ENCODE assay signal across 16 cellular contexts in genomic region chr16:86827521-86827920, GRCh38.
DNase-seq lines count a peak whose midpoint lies in the region; ATAC-seq and TF ChIP-seq lines count a peak whose summit lies in the region.
"Had no signal": no experiment of that assay in that cellular context is flagged by ENCODE, and none has a peak within 500 bp of the region (broad histone marks: within the 10 kb centered on the region; RNA-seq: fewer than 3 reads in every experiment).

No MANE protein-coding gene starts in this region.

- peaks cover 63% of the 10 kb centered on the region for H3K27me3 Mint-ChIP-seq in HFFc6 (ENCODE audit: insufficient read depth)

- H3K9ac ChIP-seq in BLaER1 treated with 17β-estradiol and CSF1 and Interleukin-3, amounts not matched to agents 10 nM and 100 nM = no peak overlapping the region
- H3K9ac ChIP-seq in neuronal stem cell (ENCODE audit: low read depth, low read length, poor library complexity) = no peak overlapping the region

- ATAC-seq in RWPE2 (ENCODE audit: low read depth) = no peak
- ATAC-seq: GM12878 had no signal

- H4K20me1 ChIP-seq in BLaER1 treated with 17β-estradiol and CSF1 and Interleukin-3, amounts not matched to agents 10 nM and 100 nM = no peaks in the 10 kb centered on the region

- no peak overlapping the region for H3K23ac ChIP-seq in neuronal stem cell (ENCODE audit: low read depth, low read length, poor library complexity)

- WGBS in neuronal stem cell (ENCODE audit: extremely low coverage in 2 of 2, insufficient read length in 2 of 2, insufficient replicate concordance in 1 of 2), 2 donors = no CpG with 5 or more reads among the region's 12 CpGs

- no peaks in the 10 kb centered on the region for H3K36me3 ChIP-seq in BLaER1 treated with 17β-estradiol and CSF1 and Interleukin-3, amounts not matched to agents 10 nM and 100 nM
- H3K36me3 ChIP-seq in RWPE2 (ENCODE audit: low read depth) (no peaks in the 10 kb centered on the region), neuronal stem cell (replicated peaks in 1 of 2; ENCODE audit: control insufficient read depth in 2 of 2, insufficient read depth in 2 of 2, low read length in 2 of 2) (no peaks in the 10 kb centered on the region)
- H3K36me3 ChIP-seq: HAP-1 had no signal

- no peaks in the 10 kb centered on the region for H3K36me3 Mint-ChIP-seq in HFFc6 (ENCODE audit: low read depth)

- H3K18ac ChIP-seq in neuronal stem cell (ENCODE audit: low read length) = peak overlapping the region; percentile 6

- H4K91ac ChIP-seq in neuronal stem cell (ENCODE audit: low read depth, low read length, poor library complexity) = no peak overlapping the region

- H3K4ac ChIP-seq in neuronal stem cell (ENCODE audit: low read length) = no peak overlapping the region

- DNase-seq in HFFc6 = no peak
- peak; percentile 33 for DNase-seq in RWPE2 (ENCODE audit: low spot score)
- DNase-seq in neuronal stem cell (ENCODE audit: low spot score) = no peak
- DNase-seq in EL = no peak
- no peak for DNase-seq in erythroblast (lab: John Stamatoyannopoulos, UW)
- no peak for DNase-seq in NCI-H748 treated with DMSO at 0.1 percent for 48 hours (lab: John Stamatoyannopoulos, UW)
- DNase-seq: C1 segment of cervical spinal cord, KBM-7, MM.1S, NCI-H1930, NCI-H524 treated with DMSO at 0.1 percent for 48 hours, SHP77, T-helper 2 cell had no signal

- H3K4me1 ChIP-seq in BLaER1 treated with 17β-estradiol and CSF1 and Interleukin-3, amounts not matched to agents 10 nM and 100 nM = peaks cover 0 to 26% (median 19%) of the 10 kb centered on the region in 10 experiments; a peak in 17 of 20 replicates
- peaks cover 22% of the 10 kb centered on the region for H3K4me1 ChIP-seq in RWPE2 (ENCODE audit: insufficient read depth, poor library complexity, severe bottlenecking)
- peaks cover 4 to 8% of the 10 kb centered on the region in 2 donors for H3K4me1 ChIP-seq in neuronal stem cell (ENCODE audit: control insufficient read depth in 2 of 2, insufficient read depth in 1 of 2, low read depth in 1 of 2, low read length in 2 of 2)
- H3K4me1 ChIP-seq: HAP-1 had no signal

- no peak for TF ChIP-seq POLR2A in erythroblast (IDR thresholded peaks at IDR 0.05; ENCODE audit: low read length)

- no peak overlapping the region for H3K4me3 ChIP-seq in BLaER1 treated with 17β-estradiol and CSF1 and Interleukin-3, amounts not matched to agents 10 nM and 100 nM
- no peak overlapping the region for H3K4me3 ChIP-seq in RWPE2 (ENCODE audit: severe bottlenecking)
- H3K4me3 ChIP-seq in neuronal stem cell (ENCODE audit: low read length in 2 of 2) = no peak overlapping the region
- H3K4me3 ChIP-seq: GM12878, HAP-1 had no signal

- H3K27ac ChIP-seq in BLaER1 treated with 17β-estradiol and CSF1 and Interleukin-3, amounts not matched to agents 10 nM and 100 nM = no peak overlapping the region
- H3K27ac ChIP-seq in RWPE2 (ENCODE audit: poor library complexity, severe bottlenecking) (no peak overlapping the region), neuronal stem cell (replicated peaks; ENCODE audit: low read length) (no peak overlapping the region)

- peak overlapping the region in 10 of 11 experiments; percentile 11 to 54 (median 32); a peak in 14 of 22 replicates for H3K4me2 ChIP-seq in BLaER1 treated with 17β-estradiol and CSF1 and Interleukin-3, amounts not matched to agents 10 nM and 100 nM
- H3K4me2 ChIP-seq in neuronal stem cell (ENCODE audit: insufficient read depth, low read length, poor library complexity, severe bottlenecking) = no peak overlapping the region

- peaks cover 39% of the 10 kb centered on the region for H3K4me1 Mint-ChIP-seq in HFFc6 (ENCODE audit: low read depth)

- H2BK12ac ChIP-seq in neuronal stem cell (ENCODE audit: low read length) = no peak overlapping the region

- no peak overlapping the region for H2AFZ ChIP-seq in neuronal stem cell (ENCODE audit: low read length)

- no peaks in the 10 kb centered on the region for H3K9me3 ChIP-seq in BLaER1 treated with 17β-estradiol and CSF1 and Interleukin-3, amounts not matched to agents 10 nM and 100 nM (replicated peaks in 1 of 11)
- no peaks in the 10 kb centered on the region for H3K9me3 ChIP-seq in RWPE2 (ENCODE audit: severe bottlenecking)
- H3K9me3 ChIP-seq in neuronal stem cell (replicated peaks in 1 of 2; ENCODE audit: control insufficient read depth in 2 of 2, insufficient read depth in 1 of 2, low read depth in 1 of 2, low read length in 2 of 2) = no peaks in the 10 kb centered on the region
- H3K9me3 ChIP-seq: HAP-1 had no signal

- no peaks in the 10 kb centered on the region for H3K9me3 Mint-ChIP-seq in HFFc6

- H2BK15ac ChIP-seq in neuronal stem cell (ENCODE audit: low read length) = no peak overlapping the region

- peak overlapping the region; percentile 42; the same call in 1 of the 2 replicates for H3K4me3 Mint-ChIP-seq in HFFc6

- TF ChIP-seq CTCF in HFFc6 (IDR thresholded peaks at IDR 0.05) = no peak
- TF ChIP-seq CTCF in RWPE2 (IDR thresholded peaks at IDR 0.05; ENCODE audit: poor library complexity, severe bottlenecking) = no peak

- no peak overlapping the region for H4K8ac ChIP-seq in neuronal stem cell (ENCODE audit: low read depth, low read length)

- H2BK5ac ChIP-seq in neuronal stem cell (ENCODE audit: low read length) = no peak overlapping the region

- H2BK120ac ChIP-seq in neuronal stem cell (ENCODE audit: low read depth, low read length) = no peak overlapping the region

- H3K14ac ChIP-seq in neuronal stem cell (ENCODE audit: low read length) = no peak overlapping the region

- no peak overlapping the region for H2AK5ac ChIP-seq in neuronal stem cell (ENCODE audit: low read depth, low read length)

- H3K27ac Mint-ChIP-seq in HFFc6 = no peak overlapping the region

- H3K27me3 ChIP-seq in BLaER1 treated with 17β-estradiol and CSF1 and Interleukin-3, amounts not matched to agents 10 nM and 100 nM = peaks cover 11 to 32% (median 29%) of the 10 kb centered on the region in 11 experiments; a peak in 21 of 22 replicates
- H3K27me3 ChIP-seq in RWPE2 (ENCODE audit: insufficient read depth, poor library complexity, severe bottlenecking) (no peaks in the 10 kb centered on the region), neuronal stem cell (ENCODE audit: control insufficient read depth in 3 of 3, insufficient read depth in 3 of 3, low read depth in 1 of 3, low read length in 3 of 3) (peaks cover 0 to 43% (median 0%) of the 10 kb centered on the region in 3 experiments)

- no peaks in the 10 kb centered on the region for H3K79me1 ChIP-seq in neuronal stem cell (ENCODE audit: low read depth, low read length)
